Comparison of ENCODE assay signal across 25 cellular contexts in genomic region chr9:6675268-6675667, GRCh38. TPM values are rescaled to one million over a fixed set of nuclear protein-coding genes. Genes with fewer than 3 reads are reported as not detected.
"Had no signal": no experiment of that assay in that cellular context is flagged by ENCODE, and none has a peak within 500 bp of the region (broad histone marks: within the 10 kb centered on the region; RNA-seq: fewer than 3 reads in every experiment).

No MANE protein-coding gene starts in this region.

- H3K4me1 ChIP-seq: Peyer's patch, SJCRH30 had no signal

- H2AFZ ChIP-seq: PC-9 had no signal

- H3K27ac ChIP-seq: HL-60, PC-9, Peyer's patch, SJCRH30 had no signal

- DNase-seq: KBM-7; MG63; NCI-H1092; NCI-H1105 treated with DMSO at 0.1 percent for 48 hours; NCI-H1417 treated with DMSO at 0.1 percent for 48 hours; NCI-H146; NCI-H1694 treated with DMSO at 0.1 percent for 48 hours; NCI-H1930; NCI-H2081; NCI-H2107; NCI-H2227 treated with DMSO at 0.1 percent for 48 hours; NCI-H524; NCI-H526 treated with DMSO at 0.1 percent for 48 hours; NCI-H748 treated with DMSO at 0.1 percent for 48 hours; NK-92 treated with Interleukin-12 subunit alpha and Interleukin-12 subunit beta, amount 100 ng/mL, for 24 hours; OCI-M1; PC-9; Peyer's patch; SHP77 treated with DMSO at 0.1 percent for 48 hours; SJCRH30; T-helper 1 cell had no signal

- ATAC-seq: Right ventricle myocardium inferior, SK-N-SH treated with all-trans-retinoic acid at 6 μM for 48 hours had no signal

- H3K4me3 ChIP-seq: MG63, PC-9, Peyer's patch, SJCRH30 had no signal

- H3K36me3 ChIP-seq: MG63, Peyer's patch, SJCRH30 had no signal

- H3K9me3 ChIP-seq: MG63, Peyer's patch, SJCRH30 had no signal

- H3K27me3 ChIP-seq: MG63, Peyer's patch, SJCRH30 had no signal

- H3K4me2 ChIP-seq: PC-9 had no signal

- FAIRE-seq: HTR-8/SVneo had no signal

RNA-seq across cellular contexts. Expression of gene GLDC, which starts 29.7 kb away (rescaled TPM):
- total RNA-seq: Right ventricle myocardium inferior, SJCRH30 had no signal
